Comparison of ENCODE assay signal across 1 cellular context in the genomic region with DNA sequence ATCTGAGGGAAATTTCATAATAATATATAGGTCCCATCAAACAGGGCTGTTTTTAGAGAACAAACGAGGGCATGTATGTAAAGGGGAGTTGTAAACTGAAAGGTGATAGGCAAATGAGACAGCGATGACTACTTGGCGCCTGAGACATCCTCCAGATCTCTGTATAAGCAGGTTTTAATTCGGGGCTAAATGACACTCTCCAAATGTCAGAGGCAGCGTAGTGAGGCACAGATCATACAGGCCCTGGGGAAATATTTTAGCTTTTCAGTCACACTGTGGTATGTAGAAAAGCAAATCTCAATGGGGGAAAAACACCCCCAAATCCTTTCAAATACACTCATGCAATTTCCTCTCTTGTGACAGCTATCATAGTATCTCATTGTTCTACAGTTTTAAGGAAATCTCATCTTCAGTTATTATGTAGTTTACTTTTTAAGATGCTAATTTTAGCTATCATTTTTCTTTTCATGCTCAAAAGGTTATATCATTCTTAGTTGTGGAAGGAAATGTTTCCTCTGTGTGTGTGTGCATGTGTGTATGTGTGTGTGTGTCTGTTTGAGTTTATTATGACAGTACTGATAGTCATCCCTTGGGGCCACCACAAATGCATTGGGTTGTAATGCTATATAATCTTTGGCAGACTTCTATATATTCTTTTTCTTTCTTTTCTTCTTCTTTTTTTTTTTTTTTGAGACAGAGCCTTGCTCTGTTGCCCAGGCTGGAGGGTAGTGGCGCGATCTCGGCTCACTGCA.
TF ChIP-seq lines count a peak whose summit lies in the region.

No MANE protein-coding gene starts in this region.

TF ChIP-seq in SK-N-SH treated with all-trans-retinoic acid at 6 μM for 48 hours, 23 proteins besides CTCF, POLR2A, EP300 and RAD21 (continued from another document):
- TF ChIP-seq, protein P1, sequence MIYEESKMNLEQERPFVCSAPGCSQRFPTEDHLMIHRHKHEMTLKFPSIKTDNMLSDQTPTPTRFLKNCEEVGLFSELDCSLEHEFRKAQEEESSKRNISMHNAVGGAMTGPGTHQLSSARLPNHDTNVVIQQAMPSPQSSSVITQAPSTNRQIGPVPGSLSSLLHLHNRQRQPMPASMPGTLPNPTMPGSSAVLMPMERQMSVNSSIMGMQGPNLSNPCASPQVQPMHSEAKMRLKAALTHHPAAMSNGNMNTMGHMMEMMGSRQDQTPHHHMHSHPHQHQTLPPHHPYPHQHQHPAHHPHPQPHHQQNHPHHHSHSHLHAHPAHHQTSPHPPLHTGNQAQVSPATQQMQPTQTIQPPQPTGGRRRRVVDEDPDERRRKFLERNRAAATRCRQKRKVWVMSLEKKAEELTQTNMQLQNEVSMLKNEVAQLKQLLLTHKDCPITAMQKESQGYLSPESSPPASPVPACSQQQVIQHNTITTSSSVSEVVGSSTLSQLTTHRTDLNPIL (CRISPR knock-in tag; IDR thresholded peaks at IDR 0.05; ENCODE audit: low read depth): no peak
- TF ChIP-seq ZNF70 (CRISPR knock-in tag; IDR thresholded peaks at IDR 0.05): no peak
- TF ChIP-seq GLIS3 (CRISPR knock-in tag; IDR thresholded peaks at IDR 0.05): no peak
- no peak for TF ChIP-seq ARNTL (CRISPR knock-in tag; IDR thresholded peaks at IDR 0.05; ENCODE audit: borderline replicate concordance, low read depth)
- no peak for TF ChIP-seq PATZ1 (CRISPR knock-in tag; IDR thresholded peaks at IDR 0.05; ENCODE audit: borderline replicate concordance)
- no peak for TF ChIP-seq TCF4 (CRISPR knock-in tag; IDR thresholded peaks at IDR 0.05; ENCODE audit: borderline replicate concordance)
- no peak for TF ChIP-seq ZNF565 (CRISPR knock-in tag; conservative IDR thresholded peaks at IDR 0.05; ENCODE audit: low read depth)
- TF ChIP-seq CSDC2 (CRISPR knock-in tag; IDR thresholded peaks at IDR 0.05): no peak
- no peak for TF ChIP-seq RARB (CRISPR knock-in tag; IDR thresholded peaks at IDR 0.05)
- no peak for TF ChIP-seq TOX (CRISPR knock-in tag; IDR thresholded peaks at IDR 0.05; ENCODE audit: borderline replicate concordance)
- TF ChIP-seq POU6F1 (CRISPR knock-in tag; IDR thresholded peaks at IDR 0.05; ENCODE audit: borderline replicate concordance, low read depth): no peak
